Comparison of ENCODE assay signal across 14 cellular contexts in the genomic region with DNA sequence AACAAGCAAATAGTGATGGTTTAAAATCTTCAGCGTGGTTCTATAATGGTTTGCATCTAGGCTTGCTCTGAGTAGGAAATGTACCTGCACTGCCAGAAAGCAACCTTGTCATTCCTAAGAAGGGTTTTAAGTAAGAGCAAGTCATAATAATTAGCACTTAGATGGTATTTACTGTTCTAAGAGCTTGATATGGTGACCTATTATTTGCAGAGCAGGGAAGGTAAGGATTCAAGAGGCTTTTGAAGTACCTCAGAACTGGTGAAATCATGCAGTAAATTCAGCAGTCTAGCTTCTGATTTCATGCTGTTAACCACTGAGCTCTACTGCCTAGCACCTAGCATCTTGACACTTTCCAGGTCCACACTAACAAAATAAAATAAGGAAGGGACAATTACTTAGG.
"Had no signal": no experiment of that assay in that cellular context is flagged by ENCODE, and none has a peak within 500 bp of the region (broad histone marks: within the 10 kb centered on the region; RNA-seq: fewer than 3 reads in every experiment).

No MANE protein-coding gene starts in this region.

- H3K27me3 ChIP-seq: brain microvascular endothelial cell, spleen, transverse colon had no signal

- H3K4me1 ChIP-seq: psoas muscle, spleen had no signal

- H3K4me3 ChIP-seq: psoas muscle, spleen, transverse colon had no signal

- H3K27ac ChIP-seq: brain microvascular endothelial cell, psoas muscle, spleen, transverse colon had no signal

- H3K9me3 ChIP-seq: psoas muscle, spleen, transverse colon had no signal

- ATAC-seq: psoas muscle; sciatic nerve; SK-N-SH treated with all-trans-retinoic acid at 6 μM for 48 hours; stimulated activated naive B cell treated with anti-CD40 and anti-IgM and Interleukin-4, amounts not matched to agents 10 μg/mL and 1 μg/mL and 100 μg/mL, for 72 hours had no signal

- DNase-seq: activated CD4-positive, alpha-beta T cell treated with anti-CD3 and anti-CD28 coated beads, Interleukin-2, amount 50 U/mL, for 48 hours; activated CD4-positive, CD25-positive, alpha-beta regulatory T cell; activated CD8-positive, alpha-beta memory T cell treated with anti-CD3 and anti-CD28 coated beads, Interleukin-2, amount 50 U/mL, for 48 hours; activated naive CD4-positive, alpha-beta T cell treated with anti-CD3 and anti-CD28 coated beads, Interleukin-2, amount 10 ng/mL, durations not matched to agents 7 days and 5 days; brain microvascular endothelial cell; hippocampal formation; kidney glomerular epithelial cell; psoas muscle; spleen; stimulated activated CD4-positive, alpha-beta T cell treated with anti-CD3 and anti-CD28 coated beads, Interleukin-1b, Interleukin-23, amount 100 ng/mL, for 48 hours; stimulated activated naive B cell treated with anti-CD40 and anti-IgM and Interleukin-4, amounts not matched to agents 10 μg/mL and 1 μg/mL and 100 μg/mL, for 72 hours; transverse colon had no signal
